ENCODE assay signal across 11 cellular contexts in the genomic region with DNA sequence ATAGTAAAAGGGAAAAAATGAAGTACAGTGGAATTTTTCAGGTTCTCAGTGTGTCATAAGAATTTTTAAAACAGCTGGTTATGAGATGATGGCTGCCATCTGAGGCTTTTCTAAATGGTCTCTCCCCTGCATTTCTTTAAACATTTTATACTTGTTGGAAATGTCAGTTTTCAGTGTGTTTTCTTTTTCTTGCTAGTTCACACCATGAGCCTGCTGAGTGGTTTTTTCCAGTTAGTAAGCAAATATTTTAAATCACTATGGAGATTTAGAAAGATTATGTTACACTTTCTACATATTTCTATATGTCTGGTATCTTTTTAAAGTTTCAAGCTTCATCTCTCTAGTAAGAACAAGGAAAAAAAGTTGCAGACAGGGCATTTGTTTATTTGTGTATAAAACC. TPM values are rescaled to one million over a fixed set of nuclear protein-coding genes. Genes with fewer than 3 reads are reported as not detected.
A peak's percentile ranks its signal among the peaks of the same experiment; 100 is the strongest.
DNase-seq lines count a peak whose midpoint lies in the region; TF ChIP-seq lines count a peak whose summit lies in the region.
"Had no signal": no experiment of that assay in that cellular context is flagged by ENCODE, and none has a peak within 500 bp of the region (broad histone marks: within the 10 kb centered on the region; RNA-seq: fewer than 3 reads in every experiment).

No MANE protein-coding gene starts in this region.

- CTCF ChIA-PET in activated naive CD4-positive, alpha-beta T cell treated with anti-CD3 and anti-CD28 coated beads for 36 hours (lab: Charles Lee), result interaction anchor here (0.6 to 2.2 kb wide), 8 partner anchors 9 to 642 kb away, joined by 3 to 8 read pairs (median 6); no protein-coding TSS in a partner anchor
- CTCF ChIA-PET in activated naive CD4-positive, alpha-beta T cell treated with anti-CD3 and anti-CD28 coated beads, Interleukin-2, amount 10 ng/mL, durations not matched to agents 7 days and 5 days (lab: Charles Lee), result interaction anchor here (1.1 to 2.2 kb wide), 5 partner anchors 10 to 146 kb away, joined by 3 to 9 read pairs (median 5); a partner anchor contains a TSS
- CTCF ChIA-PET in activated CD4-positive, alpha-beta memory T cell treated with anti-CD3 and anti-CD28 coated beads for 36 hours (lab: Charles Lee), result interaction anchor here (0.9 to 2.1 kb wide), 12 partner anchors 10 to 289 kb away, joined by 3 to 14 read pairs (median 4); a partner anchor contains a TSS

- no peak for TF ChIP-seq POLR2A in vagina (IDR thresholded peaks at IDR 0.05)

- H3K27ac ChIP-seq in smooth muscle cell (ENCODE audit: low read depth), result peak overlapping the region; percentile 53
- H3K27ac ChIP-seq in vagina, result no peak overlapping the region

- POLR2A ChIA-PET in activated CD4-positive, alpha-beta memory T cell treated with anti-CD3 and anti-CD28 coated beads for 36 hours (lab: Charles Lee), result interaction anchor here (1.4 kb wide), 1 partner anchor 9 kb away, joined by 16 read pairs; a partner anchor contains a TSS

- H4K20me1 ChIP-seq in smooth muscle cell (ENCODE audit: low read depth), result peaks cover 60% of the 10 kb centered on the region

- H3K36me3 ChIP-seq in smooth muscle cell (ENCODE audit: low read depth) (no peaks in the 10 kb centered on the region), vagina (peaks cover 0 to 9% of the 10 kb centered on the region in 2 donors)

- H3K79me2 ChIP-seq in smooth muscle cell (ENCODE audit: low read depth), result peaks cover 95% of the 10 kb centered on the region

- H3K9me3 Mint-ChIP-seq in activated naive CD4-positive, alpha-beta T cell treated with anti-CD3 and anti-CD28 coated beads for 36 hours, result no peaks in the 10 kb centered on the region
- H3K9me3 Mint-ChIP-seq in activated naive CD4-positive, alpha-beta T cell treated with anti-CD3 and anti-CD28 coated beads, Interleukin-2, amount 10 ng/mL, durations not matched to agents 7 days and 5 days, result no peaks in the 10 kb centered on the region
- H3K9me3 Mint-ChIP-seq in activated CD4-positive, alpha-beta memory T cell treated with anti-CD3 and anti-CD28 coated beads for 36 hours, result no peaks in the 10 kb centered on the region

- no peak overlapping the region for H3K27ac Mint-ChIP-seq in activated naive CD4-positive, alpha-beta T cell treated with anti-CD3 and anti-CD28 coated beads for 36 hours
- H3K27ac Mint-ChIP-seq in activated naive CD4-positive, alpha-beta T cell treated with anti-CD3 and anti-CD28 coated beads, Interleukin-2, amount 10 ng/mL, durations not matched to agents 7 days and 5 days, result no peak overlapping the region
- H3K27ac Mint-ChIP-seq in activated CD4-positive, alpha-beta memory T cell treated with anti-CD3 and anti-CD28 coated beads for 36 hours, result peak overlapping the region; percentile 29
- H3K27ac Mint-ChIP-seq: T-helper 17 cell had no signal

- H3K27me3 Mint-ChIP-seq in activated naive CD4-positive, alpha-beta T cell treated with anti-CD3 and anti-CD28 coated beads for 36 hours (ENCODE audit: low read depth), result no peaks in the 10 kb centered on the region
- H3K27me3 Mint-ChIP-seq in activated naive CD4-positive, alpha-beta T cell treated with anti-CD3 and anti-CD28 coated beads, Interleukin-2, amount 10 ng/mL, durations not matched to agents 7 days and 5 days, result no peaks in the 10 kb centered on the region
- H3K27me3 Mint-ChIP-seq in activated CD4-positive, alpha-beta memory T cell treated with anti-CD3 and anti-CD28 coated beads for 36 hours, result no peaks in the 10 kb centered on the region
- H3K27me3 Mint-ChIP-seq: T-helper 17 cell had no signal

- H3F3A ChIP-seq in smooth muscle cell (ENCODE audit: low read depth), result no peaks in the 10 kb centered on the region

- TF ChIP-seq CTCF in smooth muscle cell (IDR thresholded peaks at IDR 0.05; ENCODE audit: borderline replicate concordance, insufficient read depth, poor library complexity, severe bottlenecking), result no peak
- no peak for TF ChIP-seq CTCF in vagina (IDR thresholded peaks at IDR 0.05)

- H3K27me3 ChIP-seq in smooth muscle cell (ENCODE audit: low read depth) (no peaks in the 10 kb centered on the region), vagina (no peaks in the 10 kb centered on the region)

- peaks cover 45% of the 10 kb centered on the region for H3K36me3 Mint-ChIP-seq in activated naive CD4-positive, alpha-beta T cell treated with anti-CD3 and anti-CD28 coated beads for 36 hours (ENCODE audit: low read depth)
- H3K36me3 Mint-ChIP-seq in activated naive CD4-positive, alpha-beta T cell treated with anti-CD3 and anti-CD28 coated beads, Interleukin-2, amount 10 ng/mL, durations not matched to agents 7 days and 5 days, result peaks cover 60% of the 10 kb centered on the region
- H3K36me3 Mint-ChIP-seq in activated CD4-positive, alpha-beta memory T cell treated with anti-CD3 and anti-CD28 coated beads for 36 hours, result peaks cover 46% of the 10 kb centered on the region

- no peak for DNase-seq in activated naive CD4-positive, alpha-beta T cell treated with anti-CD3 and anti-CD28 coated beads for 36 hours
- DNase-seq in activated naive CD4-positive, alpha-beta T cell treated with anti-CD3 and anti-CD28 coated beads, Interleukin-2, amount 10 ng/mL, durations not matched to agents 7 days and 5 days, result no peak
- no peak for DNase-seq in activated CD4-positive, alpha-beta memory T cell treated with anti-CD3 and anti-CD28 coated beads for 36 hours
- peak; percentile 37 for DNase-seq in fibroblast of peridontal ligament (ENCODE audit: extremely low read depth)
- no peak for DNase-seq in smooth muscle cell (lab: John Stamatoyannopoulos, UW; ENCODE audit: unreplicated experiment)
- DNase-seq in cerebellum (ENCODE audit: low spot score), result no peak
- no peak for DNase-seq in NCI-H128 (lab: John Stamatoyannopoulos, UW; ENCODE audit: unreplicated experiment)
- DNase-seq in vagina (ENCODE audit: extremely low spot score in 2 of 2), result no peak
- DNase-seq: caudate nucleus, NCI-H2107, T-helper 17 cell had no signal

- H3K4me1 ChIP-seq in smooth muscle cell (ENCODE audit: low read depth) (peaks cover 36% of the 10 kb centered on the region), vagina (peaks cover 79% of the 10 kb centered on the region)

- H3K9me3 ChIP-seq in smooth muscle cell (replicated peaks; ENCODE audit: low read depth), result no peaks in the 10 kb centered on the region
- no peaks in the 10 kb centered on the region for H3K9me3 ChIP-seq in vagina

- peaks cover 79% of the 10 kb centered on the region for H3K4me1 Mint-ChIP-seq in activated naive CD4-positive, alpha-beta T cell treated with anti-CD3 and anti-CD28 coated beads for 36 hours (ENCODE audit: low read depth)
- H3K4me1 Mint-ChIP-seq in activated naive CD4-positive, alpha-beta T cell treated with anti-CD3 and anti-CD28 coated beads, Interleukin-2, amount 10 ng/mL, durations not matched to agents 7 days and 5 days, result peaks cover 77% of the 10 kb centered on the region
- peaks cover 82% of the 10 kb centered on the region for H3K4me1 Mint-ChIP-seq in activated CD4-positive, alpha-beta memory T cell treated with anti-CD3 and anti-CD28 coated beads for 36 hours (ENCODE audit: low read depth)

- intact Hi-C loops in activated naive CD4-positive, alpha-beta T cell treated with anti-CD3 and anti-CD28 coated beads for 36 hours (cut with micrococcal nuclease), result no loop called here
- intact Hi-C loops in activated CD4-positive, alpha-beta memory T cell treated with anti-CD3 and anti-CD28 coated beads for 36 hours (cut with micrococcal nuclease), result no loop called here
- intact Hi-C loops in vagina (cut with DNase I), result no loop called here

- peak overlapping the region; percentile 41 for H3K4me2 ChIP-seq in smooth muscle cell

- H3K9ac ChIP-seq in smooth muscle cell (ENCODE audit: low read depth), result peak overlapping the region; percentile 14

- H3K4me3 ChIP-seq in smooth muscle cell, result no peak overlapping the region
- H3K4me3 ChIP-seq in vagina, result no peak overlapping the region

- peak overlapping the region; percentile 1 for H3K4me3 Mint-ChIP-seq in activated naive CD4-positive, alpha-beta T cell treated with anti-CD3 and anti-CD28 coated beads for 36 hours
- H3K4me3 Mint-ChIP-seq in activated naive CD4-positive, alpha-beta T cell treated with anti-CD3 and anti-CD28 coated beads, Interleukin-2, amount 10 ng/mL, durations not matched to agents 7 days and 5 days, result no peak overlapping the region
- no peak overlapping the region for H3K4me3 Mint-ChIP-seq in activated CD4-positive, alpha-beta memory T cell treated with anti-CD3 and anti-CD28 coated beads for 36 hours
- H3K4me3 Mint-ChIP-seq: T-helper 17 cell had no signal

- no peak overlapping the region for H2AFZ ChIP-seq in smooth muscle cell (ENCODE audit: low read depth)

RNA-seq across cellular contexts. Expression of a gene that starts 9.6 kb away (rescaled TPM):
- 10 to 100 TPM; 91.0 to 91.5 TPM for total RNA-seq in activated naive CD4-positive, alpha-beta T cell treated with anti-CD3 and anti-CD28 coated beads for 36 hours
- 10 to 100 TPM; 59.1 to 60.2 TPM for total RNA-seq in activated CD4-positive, alpha-beta memory T cell treated with anti-CD3 and anti-CD28 coated beads for 36 hours
- total RNA-seq in smooth muscle cell, result 27.6 and 32.9 TPM in 2 replicates
- polyA plus RNA-seq in smooth muscle cell, result 5.3 and 8.1 TPM in 2 replicates
- total RNA-seq in cerebellum, result 62.4 TPM
- 36.6 TPM for total RNA-seq in vagina

RNA-seq across cellular contexts. Expression of a gene that starts 42.1 kb away (rescaled TPM):
- total RNA-seq in activated naive CD4-positive, alpha-beta T cell treated with anti-CD3 and anti-CD28 coated beads for 36 hours, result under 1 TPM; 0.14 to 0.37 TPM
- under 1 TPM; 0.19 to 0.48 TPM for total RNA-seq in activated CD4-positive, alpha-beta memory T cell treated with anti-CD3 and anti-CD28 coated beads for 36 hours
- total RNA-seq in smooth muscle cell (11.6 and 16.5 TPM in 2 replicates), cerebellum (20.8 TPM), vagina (6.4 TPM)
- 6.5 and 7.7 TPM in 2 replicates for polyA plus RNA-seq in smooth muscle cell

RNA-seq across cellular contexts. Expression of a gene that starts 58.7 kb away (rescaled TPM):
- 100 to 1,000 TPM; 138 to 144 TPM for total RNA-seq in activated naive CD4-positive, alpha-beta T cell treated with anti-CD3 and anti-CD28 coated beads for 36 hours
- 100 to 1,000 TPM; 151 to 153 TPM for total RNA-seq in activated CD4-positive, alpha-beta memory T cell treated with anti-CD3 and anti-CD28 coated beads for 36 hours
- 72.7 and 81.1 TPM in 2 replicates for total RNA-seq in smooth muscle cell
- polyA plus RNA-seq in smooth muscle cell, result 150 and 175 TPM in 2 replicates
- 29.3 TPM for total RNA-seq in cerebellum
- total RNA-seq in vagina, result 66.5 TPM
